8 cellular contexts compared by ENCODE assay signal in genomic region chr15:79896131-79896633, GRCh38. TPM values are rescaled to one million over a fixed set of nuclear protein-coding genes. Genes with fewer than 3 reads are reported as not detected.
A peak's percentile ranks its signal among the peaks of the same experiment; 100 is the strongest.
DNase-seq lines count a peak whose midpoint lies in the region; ATAC-seq, FAIRE-seq and TF ChIP-seq lines count a peak whose summit lies in the region.

No MANE protein-coding gene starts in this region.

- DNase-seq in GM12891 (ENCODE audit: insufficient read length, low spot score) = no peak
- DNase-seq in RPMI7951 (ENCODE audit: low read depth) = peak; percentile 20
- peak; percentile 15 for DNase-seq in epithelial cell of esophagus (ENCODE audit: low read depth)
- no peak for DNase-seq in osteocyte (ENCODE audit: extremely low spot score, unreplicated experiment)
- no peak for DNase-seq in stimulated activated CD4-positive, alpha-beta T cell treated with anti-CD3 and anti-CD28 coated beads, Interleukin-12 subunit alpha, Interleukin-12 subunit beta, amount 100 ng/mL, for 4 hours
- no peak for DNase-seq in activated gamma-delta T cell (lab: John Stamatoyannopoulos, UW)
- DNase-seq in NCI-H2227 (lab: John Stamatoyannopoulos, UW; ENCODE audit: unreplicated experiment) = no peak

- H3K4me3 Mint-ChIP-seq in osteocyte (ENCODE audit: unreplicated experiment) = peak overlapping the region; percentile 97

- ATAC-seq in GM21737 (IDR thresholded peaks at IDR 0.05; ENCODE audit: unreplicated experiment) = peak; percentile 25

- no peaks in the 10 kb centered on the region for H3K9me3 Mint-ChIP-seq in osteocyte (ENCODE audit: unreplicated experiment)

- no peaks in the 10 kb centered on the region for H3K27me3 Mint-ChIP-seq in osteocyte (ENCODE audit: unreplicated experiment)

- H3K27ac Mint-ChIP-seq in osteocyte (ENCODE audit: unreplicated experiment) = peak overlapping the region; percentile 99

- H3K36me3 Mint-ChIP-seq in osteocyte (ENCODE audit: unreplicated experiment) = peaks cover 9% of the 10 kb centered on the region

- H3K4me1 Mint-ChIP-seq in osteocyte (ENCODE audit: unreplicated experiment) = peaks cover 19% of the 10 kb centered on the region

- TF ChIP-seq CTCF in epithelial cell of esophagus (IDR thresholded peaks at IDR 0.05; ENCODE audit: insufficient read depth, low read depth, low read length, missing control alignments) (no peak), osteocyte (IDR thresholded peaks at IDR 0.05) (no peak)

- TF ChIP-seq POLR2A in GM12891 (IDR thresholded peaks at IDR 0.05; ENCODE audit: low read depth, low read length) = no peak

- peak; percentile 82 for FAIRE-seq in GM12891 (lab: Jason Lieb, UNC)

- peak overlapping the region; percentile 68 for H3K4me3 ChIP-seq in epithelial cell of esophagus (ENCODE audit: low read length)

TF ChIP-seq in GM12891, 5 proteins besides CTCF, POLR2A, EP300 and RAD21:
- TF ChIP-seq POU2F2 (IDR thresholded peaks at IDR 0.05; ENCODE audit: low read depth, low read length) (no peak), TAF1 (IDR thresholded peaks at IDR 0.05; ENCODE audit: low read depth, low read length) (no peak), POLR2AphosphoS5 (IDR thresholded peaks at IDR 0.05; ENCODE audit: low read depth, low read length) (no peak), SPI1 (IDR thresholded peaks at IDR 0.05; ENCODE audit: low read depth, low read length) (no peak), PAX5 (IDR thresholded peaks at IDR 0.05; ENCODE audit: insufficient read depth, low read length, severe bottlenecking) (no peak)

RNA-seq across cellular contexts. Expression of gene MTHFS, which starts 0.6 kb away (rescaled TPM):
- polyA plus RNA-seq in GM12891 (2012; ENCODE audit: low read depth, missing spikeins) = 32.0 TPM
- 43.3 and 45.5 TPM in 2 replicates for total RNA-seq in RPMI7951 (2014; rRNA removed; shearing (Covaris generic))
- 12.0 and 12.2 TPM in 2 replicates for total RNA-seq in osteocyte

Comparison
In these comparisons a context has a peak if more than half of its experiments do, and no peak if none do; other contexts are left out.
1. DNase-seq: peak in RPMI7951 (single experiment) and epithelial cell of esophagus (single experiment); none in GM12891 (single experiment), osteocyte (single experiment), stimulated activated CD4-positive, alpha-beta T cell treated with anti-CD3 and anti-CD28 coated beads, Interleukin-12 subunit alpha, Interleukin-12 subunit beta, amount 100 ng/mL, for 4 hours (single experiment), activated gamma-delta T cell (single experiment) and NCI-H2227 (single experiment).